ENCODE assay signal across 8 cellular contexts in the genomic region with DNA sequence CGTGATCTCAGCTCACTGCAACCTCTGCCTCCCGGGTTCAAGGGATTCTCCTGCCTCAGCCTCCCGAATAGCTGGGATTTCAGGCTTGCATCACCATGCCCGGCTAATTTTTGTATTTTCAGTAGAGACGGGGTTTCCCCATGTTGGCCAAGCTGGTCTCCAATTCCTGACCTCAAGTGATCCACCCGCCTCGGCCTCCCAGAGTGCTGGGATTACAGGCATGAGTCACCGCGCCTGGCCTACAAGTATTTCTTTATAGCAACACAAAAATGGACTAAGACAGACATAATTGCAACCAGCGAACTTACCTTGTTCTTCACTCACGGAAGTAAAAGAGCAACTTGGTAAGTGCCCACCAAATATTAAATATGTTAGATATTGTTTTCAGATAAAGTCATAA. TPM values are rescaled to one million over a fixed set of nuclear protein-coding genes. Genes with fewer than 3 reads are reported as not detected.
A peak's percentile ranks its signal among the peaks of the same experiment; 100 is the strongest.
DNase-seq lines count a peak whose midpoint lies in the region; FAIRE-seq and TF ChIP-seq lines count a peak whose summit lies in the region.
"Not testable (repeated sequence)": the region's sequence is repeated elsewhere in the genome, so short reads cannot be mapped to it uniquely, and the experiment has no call there.
"Had no signal": no experiment of that assay in that cellular context is flagged by ENCODE, and none has a peak within 500 bp of the region (broad histone marks: within the 10 kb centered on the region; RNA-seq: fewer than 3 reads in every experiment).

No MANE protein-coding gene starts in this region.

- not testable (repeated sequence) for H3K18ac ChIP-seq in mesenchymal stem cell (ENCODE audit: low read depth in 1 of 2, low read length in 2 of 2)

- H3K27me3 ChIP-seq in adipocyte (replicated peaks; ENCODE audit: control insufficient read depth, insufficient read depth, low read length); mesenchymal stem cell (ENCODE audit: control insufficient read depth in 1 of 2, insufficient read depth in 1 of 2, low read length in 2 of 2): not testable (repeated sequence)

- in situ Hi-C loops in ACHN (cut with HindIII; ENCODE audit: low pct_ligation_motif_present, low pct_unique_long_range_greater_than_20kb, low sequenced_read_pairs): not testable (repeated sequence)

- not testable (repeated sequence) for H2BK15ac ChIP-seq in mesenchymal stem cell (ENCODE audit: low read depth, poor library complexity, severe bottlenecking)

- peak; percentile 40 for DNase-seq in ACHN
- DNase-seq in H54 (ENCODE audit: insufficient read length, low spot score); chondrocyte (ENCODE audit: low spot score): not testable (repeated sequence)
- DNase-seq in LHCN-M2 (ENCODE audit: low read depth): peak; percentile 35
- DNase-seq in RPMI7951 (ENCODE audit: low read depth): peak; percentile 60
- DNase-seq in adipocyte (ENCODE audit: low read depth): peak; percentile 42
- peak; percentile 71 for DNase-seq in mesenchymal stem cell

- H2AK5ac ChIP-seq in mesenchymal stem cell (ENCODE audit: low read length, severe bottlenecking): not testable (repeated sequence)

- peak; percentile 6 for FAIRE-seq in H54 (lab: Jason Lieb, UNC)

- TF ChIP-seq CTCF in chondrocyte (IDR thresholded peaks at IDR 0.05): not testable (repeated sequence)

- H3K79me1 ChIP-seq in mesenchymal stem cell (replicated peaks; ENCODE audit: low read length, poor library complexity, severe bottlenecking): not testable (repeated sequence)

- not testable (repeated sequence) for H3K4me1 ChIP-seq in adipocyte (ENCODE audit: control insufficient read depth, insufficient read depth, low read length); mesenchymal stem cell (ENCODE audit: control insufficient read depth, insufficient read depth, low read depth, low read length)

- not testable (repeated sequence) for TF ChIP-seq POLR2A in H54 (IDR thresholded peaks at IDR 0.05; ENCODE audit: low read depth, low read length)

- not testable (repeated sequence) for H2BK12ac ChIP-seq in mesenchymal stem cell (ENCODE audit: low read length in 2 of 2)

- not testable (repeated sequence) for H4K91ac ChIP-seq in mesenchymal stem cell (ENCODE audit: low read length)

- H3K4me1 Mint-ChIP-seq in chondrocyte (ENCODE audit: low read depth): peaks cover 18% of the 10 kb centered on the region

- H2BK120ac ChIP-seq in mesenchymal stem cell (ENCODE audit: low read depth, low read length): not testable (repeated sequence)

- not testable (repeated sequence) for H4K8ac ChIP-seq in mesenchymal stem cell (ENCODE audit: low read length)

- not testable (repeated sequence) for H3K4me3 Mint-ChIP-seq in chondrocyte (ENCODE audit: unreplicated experiment)

- not testable (repeated sequence) for H2AFZ ChIP-seq in mesenchymal stem cell (ENCODE audit: low read depth, low read length)

- H2BK5ac ChIP-seq in mesenchymal stem cell (ENCODE audit: low read depth, low read length, poor library complexity, severe bottlenecking): not testable (repeated sequence)

- H3K4me2 ChIP-seq in mesenchymal stem cell (ENCODE audit: low read length, poor library complexity, severe bottlenecking): not testable (repeated sequence)

- not testable (repeated sequence) for H3K9me3 ChIP-seq in adipocyte (ENCODE audit: control insufficient read depth, low read length); mesenchymal stem cell (ENCODE audit: control insufficient read depth, low read length)

- H3K4ac ChIP-seq in mesenchymal stem cell (ENCODE audit: low read depth in 1 of 2, low read length in 2 of 2): not testable (repeated sequence)

- H3K27ac ChIP-seq in mesenchymal stem cell (ENCODE audit: low read length, poor library complexity, severe bottlenecking): peak overlapping the region; percentile 73

- H3K27ac Mint-ChIP-seq in chondrocyte (ENCODE audit: unreplicated experiment): peak overlapping the region; percentile 71

- not testable (repeated sequence) for H3K4me3 ChIP-seq in adipocyte (ENCODE audit: low read length); mesenchymal stem cell (ENCODE audit: insufficient read depth in 1 of 2, low read depth in 1 of 2, low read length in 2 of 2)

- H3K14ac ChIP-seq in mesenchymal stem cell (ENCODE audit: low read length in 2 of 2): not testable (repeated sequence)

- not testable (repeated sequence) for H3K36me3 Mint-ChIP-seq in chondrocyte (ENCODE audit: low read depth)

- H3K27me3 Mint-ChIP-seq in chondrocyte (ENCODE audit: low read depth): not testable (repeated sequence)

- H3K9me3 Mint-ChIP-seq in chondrocyte (ENCODE audit: low read depth): not testable (repeated sequence)

- H3K36me3 ChIP-seq in adipocyte (ENCODE audit: control insufficient read depth, insufficient read depth, low read length, severe bottlenecking); mesenchymal stem cell (ENCODE audit: control insufficient read depth in 1 of 2, insufficient read depth in 2 of 2, low read depth in 1 of 2, low read length in 2 of 2): not testable (repeated sequence)

- not testable (repeated sequence) for H3K9ac ChIP-seq in adipocyte (ENCODE audit: low read length); mesenchymal stem cell (ENCODE audit: low read length)

- 66% methylated on average over 9 of the region's 11 CpGs for WGBS in mesenchymal stem cell

- H3K23ac ChIP-seq in mesenchymal stem cell (ENCODE audit: low read length in 2 of 2): not testable (repeated sequence)

RNA-seq across cellular contexts. Expression of a gene that starts 10.0 kb away (rescaled TPM):
- total RNA-seq in LHCN-M2 (2014; rRNA removed): 0.51 and 0.69 TPM in 2 replicates
- 0.86 TPM for polyA plus RNA-seq in LHCN-M2 (2012)
- total RNA-seq in RPMI7951 (2014; rRNA removed; shearing (Covaris generic)): 0.10 TPM in 1 of 2 replicates, not detected in the other
- total RNA-seq in chondrocyte: 0.23 to 0.40 TPM in 2 of 3 replicates, not detected in the other
- 0.35 TPM for polyA plus RNA-seq in mesenchymal stem cell (2013, experiment 1 of 2)
- 0.29 TPM for polyA plus RNA-seq in mesenchymal stem cell (2013, experiment 2 of 2)
- total RNA-seq: A673 had no signal

RNA-seq across cellular contexts. Expression of a gene that starts 23.0 kb away (rescaled TPM):
- total RNA-seq in LHCN-M2 (2014; rRNA removed) (3,089 and 6,376 TPM in 2 replicates), chondrocyte (1,187 to 1,330 TPM (median 1,209 TPM) in 3 replicates)
- 3,363 TPM for polyA plus RNA-seq in LHCN-M2 (2012)
- total RNA-seq in RPMI7951 (2014; rRNA removed; shearing (Covaris generic)): 2,449 and 3,058 TPM in 2 replicates
- 6,089 TPM for polyA plus RNA-seq in mesenchymal stem cell (2013, experiment 1 of 2)
- polyA plus RNA-seq in mesenchymal stem cell (2013, experiment 2 of 2): 6,065 TPM
